Comparison of ENCODE assay signal across 1 cellular context in genomic region chr17:71649986-71650385, GRCh38.
TF ChIP-seq lines count a peak whose summit lies in the region.

No MANE protein-coding gene starts in this region.

TF ChIP-seq in GM23338, 12 proteins besides CTCF, POLR2A, EP300 and RAD21 (continued from another document):
- TF ChIP-seq ZNF462 (CRISPR knock-in tag; IDR thresholded peaks at IDR 0.05) (no peak), ZNF114 (CRISPR knock-in tag; IDR thresholded peaks at IDR 0.05) (no peak), NANOG (IDR thresholded peaks at IDR 0.05; ENCODE audit: borderline replicate concordance) (no peak), CREB1 (CRISPR knock-in tag; IDR thresholded peaks at IDR 0.05; ENCODE audit: low read depth) (no peak), STAT1 (IDR thresholded peaks at IDR 0.05; ENCODE audit: unreplicated experiment) (no peak), ZNF331 (CRISPR knock-in tag; IDR thresholded peaks at IDR 0.05; ENCODE audit: low read depth) (no peak), EZH2 (IDR thresholded peaks at IDR 0.05; ENCODE audit: low read depth, unreplicated experiment) (no peak), REST (IDR thresholded peaks at IDR 0.05; ENCODE audit: unreplicated experiment) (no peak), POLR2AphosphoS5 (IDR thresholded peaks at IDR 0.05; ENCODE audit: low read depth) (no peak)
